ENCODE assay signal across 11 cellular contexts in genomic region chr16:3963203-3963602, GRCh38.
DNase-seq lines count a peak whose midpoint lies in the region; ATAC-seq and TF ChIP-seq lines count a peak whose summit lies in the region.
"Had no signal": no experiment of that assay in that cellular context is flagged by ENCODE, and none has a peak within 500 bp of the region (broad histone marks: within the 10 kb centered on the region; RNA-seq: fewer than 3 reads in every experiment).

No MANE protein-coding gene starts in this region.

- no peak for ATAC-seq in GM21529 (IDR thresholded peaks at IDR 0.05; ENCODE audit: unreplicated experiment)

- peaks cover 19% of the 10 kb centered on the region for H3K36me3 Mint-ChIP-seq in T-helper 1 cell treated with Interleukin-12 subunit alpha and Interleukin-12 subunit beta and Interleukin-4 antibody, amounts not matched to agents 30 μg/mL and 1 μg/mL, for 36 hours (ENCODE audit: low read depth)

- peak; percentile 20 for DNase-seq in activated CD4-positive, alpha-beta T cell treated with anti-CD3 and anti-CD28 coated beads for 48 hours
- DNase-seq in activated CD4-positive, alpha-beta T cell treated with anti-CD3 and anti-CD28 coated beads for 1 hour = no peak
- peak; percentile 47 for DNase-seq in effector CD4-positive, alpha-beta T cell
- DNase-seq in stimulated activated CD8-positive, alpha-beta memory T cell treated with anti-CD3 and anti-CD28 coated beads, Interleukin-4, amount 100 ng/mL, for 48 hours = peak; percentile 32
- DNase-seq in SW480 (ENCODE audit: low spot score) (no peak), esophagus squamous epithelium (lab: John Stamatoyannopoulos, UW) (no peak)
- DNase-seq: ACHN, NCI-H2107 had no signal

- peaks cover 0 to 5% (median 0%) of the 10 kb centered on the region in 4 donors for H3K27me3 ChIP-seq in esophagus squamous epithelium
- H3K27me3 ChIP-seq: transverse colon had no signal

- peaks cover 0 to 26% (median 0%) of the 10 kb centered on the region in 3 donors for H3K36me3 ChIP-seq in esophagus squamous epithelium

- H3K27me3 Mint-ChIP-seq in T-helper 1 cell treated with Interleukin-12 subunit alpha and Interleukin-12 subunit beta and Interleukin-4 antibody, amounts not matched to agents 30 μg/mL and 1 μg/mL, for 36 hours (ENCODE audit: low read depth) = peaks cover 8% of the 10 kb centered on the region

- H3K27ac ChIP-seq in esophagus squamous epithelium = peak overlapping the region in 1 of 4 donors; percentile 16
- H3K27ac ChIP-seq: transverse colon had no signal

- no peaks in the 10 kb centered on the region for H3K9me3 ChIP-seq in esophagus squamous epithelium
- H3K9me3 ChIP-seq: transverse colon had no signal

- peaks cover 3% of the 10 kb centered on the region for H3K9me3 Mint-ChIP-seq in T-helper 1 cell treated with Interleukin-12 subunit alpha and Interleukin-12 subunit beta and Interleukin-4 antibody, amounts not matched to agents 30 μg/mL and 1 μg/mL, for 36 hours

- intact Hi-C loops in esophagus squamous epithelium (cut with DNase I) = no loop called here

- H3K4me1 ChIP-seq in esophagus squamous epithelium = peaks cover 0 to 34% (median 18%) of the 10 kb centered on the region in 3 donors

- no peak for TF ChIP-seq POLR2A in esophagus squamous epithelium (IDR thresholded peaks at IDR 0.05)

- TF ChIP-seq CTCF in esophagus squamous epithelium (IDR thresholded peaks at IDR 0.05) = no peak

- H3K27ac Mint-ChIP-seq in T-helper 1 cell treated with Interleukin-12 subunit alpha and Interleukin-12 subunit beta and Interleukin-4 antibody, amounts not matched to agents 30 μg/mL and 1 μg/mL, for 36 hours = peak overlapping the region; percentile 65

- H3K4me1 Mint-ChIP-seq in T-helper 1 cell treated with Interleukin-12 subunit alpha and Interleukin-12 subunit beta and Interleukin-4 antibody, amounts not matched to agents 30 μg/mL and 1 μg/mL, for 36 hours (ENCODE audit: low read depth) = peaks cover 19% of the 10 kb centered on the region

- 40 to 46% methylated on average over 10 to 16 of the region's 17 CpGs for WGBS in esophagus squamous epithelium, 2 donors

- H3K4me3 ChIP-seq in esophagus squamous epithelium = no peak overlapping the region
- H3K4me3 ChIP-seq: transverse colon had no signal

- peak overlapping the region; percentile 44 for H3K4me3 Mint-ChIP-seq in T-helper 1 cell treated with Interleukin-12 subunit alpha and Interleukin-12 subunit beta and Interleukin-4 antibody, amounts not matched to agents 30 μg/mL and 1 μg/mL, for 36 hours

Comparison
In these comparisons a context has a peak if more than half of its experiments do, and no peak if none do; other contexts are left out.
1. DNase-seq: peak in activated CD4-positive, alpha-beta T cell treated with anti-CD3 and anti-CD28 coated beads for 48 hours (single experiment), effector CD4-positive, alpha-beta T cell (single experiment) and stimulated activated CD8-positive, alpha-beta memory T cell treated with anti-CD3 and anti-CD28 coated beads, Interleukin-4, amount 100 ng/mL, for 48 hours (single experiment); none in activated CD4-positive, alpha-beta T cell treated with anti-CD3 and anti-CD28 coated beads for 1 hour (single experiment), SW480 (single experiment) and esophagus squamous epithelium (single experiment).